ENCODE assay signal across 11 cellular contexts in genomic region chr18:3217930-3218647, GRCh38. TPM values are rescaled to one million over a fixed set of nuclear protein-coding genes. Genes with fewer than 3 reads are reported as not detected.
DNase-seq lines count a peak whose midpoint lies in the region; ATAC-seq and TF ChIP-seq lines count a peak whose summit lies in the region.
"Had no signal": no experiment of that assay in that cellular context is flagged by ENCODE, and none has a peak within 500 bp of the region (broad histone marks: within the 10 kb centered on the region; RNA-seq: fewer than 3 reads in every experiment).

No MANE protein-coding gene starts in this region.

- no peaks in the 10 kb centered on the region for H3K36me3 Mint-ChIP-seq in chondrocyte (ENCODE audit: low read depth)
- H3K36me3 Mint-ChIP-seq in T-cell = no peaks in the 10 kb centered on the region

- ATAC-seq in Right ventricle myocardium inferior (peak; percentile 58), right lobe of liver (peak; percentile 63 to 84 (median 74)), aorta (ENCODE audit: low FRiP score) (no peak), T-cell (replicated peaks in 1 of 4) (no peak)

- 21% methylated on average over 3 of the region's 3 CpGs for WGBS in right lobe of liver (ENCODE audit: insufficient coverage, low coverage, low lambda C conversion rate, missing lambda C conversion rate)
- 1 to 6% methylated on average over 3 of the region's 3 CpGs for WGBS in aorta, 2 donors

- DNase-seq in Right ventricle myocardium inferior (ENCODE audit: missing footprints) (no peak), cardiac septum (ENCODE audit: low spot score) (no peak), chondrocyte (ENCODE audit: low spot score) (no peak), right lobe of liver (no peak), aorta (no peak), NCI-H1436 (lab: John Stamatoyannopoulos, UW) (no peak), C1 segment of cervical spinal cord (lab: John Stamatoyannopoulos, UW) (no peak), T-cell (no peak)
- DNase-seq: activated CD4-positive, CD25-positive, alpha-beta regulatory T cell; amygdala had no signal

- H3K9me3 Mint-ChIP-seq in chondrocyte (ENCODE audit: low read depth) (peaks cover 5% of the 10 kb centered on the region), T-cell (no peaks in the 10 kb centered on the region)

- intact Hi-C loops in Right ventricle myocardium inferior (cut with DNase I) = loop anchor here (2.0 kb wide), 1 partner anchor 29 kb away; the partner anchor contains the start of gene MYL12A
- intact Hi-C loops in cardiac septum (cut with DNase I) = loop anchor here (1.0 kb wide), 1 partner anchor 29 kb away; the partner anchor contains the start of gene MYL12A
- intact Hi-C loops in right lobe of liver (cut with DNase I) = no loop called here
- intact Hi-C loops in aorta (cut with DNase I) = loop anchor here in 1 of 2 donors (5.0 kb wide), 1 partner anchor 36 kb away; no protein-coding TSS in a partner anchor

- no peaks in the 10 kb centered on the region for H3K27me3 Mint-ChIP-seq in chondrocyte (ENCODE audit: low read depth)
- H3K27me3 Mint-ChIP-seq in T-cell = no peaks in the 10 kb centered on the region

- H3K4me3 ChIP-seq in right lobe of liver = peak overlapping the region; percentile 43 to 56 (median 54)
- peak overlapping the region; percentile 6 to 33 for H3K4me3 ChIP-seq in aorta (ENCODE audit: low read length in 2 of 2)
- H3K4me3 ChIP-seq: tibial nerve had no signal

- H3K4me1 ChIP-seq in right lobe of liver (peaks cover 0 to 24% (median 3%) of the 10 kb centered on the region in 4 donors), aorta (ENCODE audit: control insufficient read depth in 1 of 2, insufficient read depth in 2 of 2, low read length in 2 of 2) (peaks cover 0 to 5% of the 10 kb centered on the region in 2 donors)

- H3K4me1 Mint-ChIP-seq in chondrocyte (ENCODE audit: low read depth) = peaks cover 42% of the 10 kb centered on the region
- H3K4me1 Mint-ChIP-seq in T-cell = peaks cover 8 to 14% (median 11%) of the 10 kb centered on the region in 3 donors

- H3K36me3 ChIP-seq in right lobe of liver (peaks cover 0 to 13% (median under 1%) of the 10 kb centered on the region in 4 donors), aorta (ENCODE audit: control insufficient read depth in 1 of 2, insufficient read depth in 2 of 2, low read length in 1 of 2) (peaks cover 0 to 2% of the 10 kb centered on the region in 2 donors)

- H3K27ac ChIP-seq in right lobe of liver (peak overlapping the region; percentile 84 to 96 (median 94)), aorta (ENCODE audit: low read depth in 1 of 2, low read length in 2 of 2) (peak overlapping the region in 1 of 2 donors; percentile 8)

- TF ChIP-seq POLR2A in right lobe of liver (IDR thresholded peaks at IDR 0.05) = peak; percentile 59

- CTCF ChIA-PET in T-cell (lab: Charles Lee) = interaction anchor here (0.7 to 0.9 kb wide), 2 partner anchors 11 to 223 kb away, joined by 3 to 4 read pairs; no protein-coding TSS in a partner anchor

- POLR2A ChIA-PET in T-cell (lab: Charles Lee) = no interaction called here

- H3K4me3 Mint-ChIP-seq in chondrocyte (ENCODE audit: unreplicated experiment) = no peak overlapping the region
- no peak overlapping the region for H3K4me3 Mint-ChIP-seq in T-cell

- TF ChIP-seq CTCF in chondrocyte (IDR thresholded peaks at IDR 0.05) (no peak), right lobe of liver (IDR thresholded peaks at IDR 0.05) (no peak)

- H3K27me3 ChIP-seq in right lobe of liver (no peaks in the 10 kb centered on the region), aorta (ENCODE audit: control insufficient read depth in 1 of 2, insufficient read depth in 2 of 2, low read length in 1 of 2) (no peaks in the 10 kb centered on the region)
- H3K27me3 ChIP-seq: tibial nerve had no signal

- H3K9me3 ChIP-seq in right lobe of liver = no peaks in the 10 kb centered on the region
- H3K9me3 ChIP-seq in aorta (ENCODE audit: control insufficient read depth, low read length) = no peaks in the 10 kb centered on the region
- H3K9me3 ChIP-seq: tibial nerve had no signal

- H3K27ac Mint-ChIP-seq in chondrocyte (ENCODE audit: unreplicated experiment) = peak overlapping the region; percentile 58
- no peak overlapping the region for H3K27ac Mint-ChIP-seq in T-cell

RNA-seq across cellular contexts. Expression of gene MYOM1, which starts 1.7 kb away (rescaled TPM):
- total RNA-seq in Right ventricle myocardium inferior = 611 TPM
- 878 TPM for total RNA-seq in cardiac septum
- total RNA-seq in chondrocyte = 1.2 to 1.5 TPM (median 1.5 TPM) in 3 replicates
- total RNA-seq in right lobe of liver = 10 to 100 TPM in 5 of 6 experiments, 1 to 10 TPM in 1; 3.1 to 64.5 (median 19.1) TPM
- total RNA-seq in aorta = 10 to 100 TPM; 26.3 to 63.8 TPM
- polyA plus RNA-seq in aorta = 10 to 100 TPM; 15.8 to 26.4 TPM
- total RNA-seq in T-cell = 1 to 10 TPM in 4 of 5 donors, under 1 TPM in 1; 0.98 to 7.0 (median 1.9) TPM

RNA-seq across cellular contexts. Expression of gene MYL12A, which starts 29.5 kb away (rescaled TPM):
- total RNA-seq in Right ventricle myocardium inferior (2,252 TPM), cardiac septum (4,186 TPM), chondrocyte (426 to 647 TPM (median 621 TPM) in 3 replicates), right lobe of liver (100 to 1,000 TPM in 5 of 6 experiments, 10 to 100 TPM in 1; 82.1 to 309 (median 225) TPM), aorta (100 to 1,000 TPM; 414 to 848 TPM), T-cell (100 to 1,000 TPM; 390 to 456 (median 437) TPM)
- 100 to 1,000 TPM; 563 to 759 TPM for polyA plus RNA-seq in aorta

RNA-seq across cellular contexts. Expression of gene MYL12B, which starts 43.8 kb away (rescaled TPM):
- total RNA-seq in Right ventricle myocardium inferior (180 TPM), cardiac septum (228 TPM), chondrocyte (241 to 327 TPM (median 323 TPM) in 3 replicates), right lobe of liver (100 to 1,000 TPM; 113 to 281 (median 185) TPM), aorta (100 to 1,000 TPM; 259 to 324 TPM), T-cell (100 to 1,000 TPM; 159 to 241 (median 206) TPM)
- 100 to 1,000 TPM; 434 to 661 TPM for polyA plus RNA-seq in aorta

Comparison
In these comparisons a context has a peak if more than half of its experiments do, and no peak if none do; other contexts are left out.
1. ATAC-seq: peak in Right ventricle myocardium inferior (single experiment) and right lobe of liver (4 of 4); none in aorta (single experiment) and T-cell (0 of 4).
2. intact Hi-C loops: an anchor here in Right ventricle myocardium inferior (2.0 kb wide) and cardiac septum (1.0 kb wide); none called in right lobe of liver.